In genomic region chr10:6398419-6398818, GRCh38 we compare ENCODE assay signal across 15 cellular contexts.
"Had no signal": no experiment of that assay in that cellular context is flagged by ENCODE, and none has a peak within 500 bp of the region (broad histone marks: within the 10 kb centered on the region; RNA-seq: fewer than 3 reads in every experiment).

No MANE protein-coding gene starts in this region.

- H3K4me3 ChIP-seq: hepatocyte, pancreas, testis had no signal

- H3K36me3 Mint-ChIP-seq: activated naive CD8-positive, alpha-beta T cell treated with anti-CD3 and anti-CD28 coated beads for 36 hours had no signal

- DNase-seq: activated CD4-positive, alpha-beta T cell treated with anti-CD3 and anti-CD28 coated beads, Interleukin-2, amount 50 U/mL, for 4 hours; activated effector memory CD4-positive, alpha-beta T cell treated with anti-CD3 and anti-CD28 coated beads, Interleukin-2, amount 50 U/mL, for 16 hours; activated naive CD8-positive, alpha-beta T cell treated with anti-CD3 and anti-CD28 coated beads for 36 hours; activated T-cell treated with anti-CD3 and anti-CD28 coated beads, Interleukin-2, amount 50 U/mL, for 24 hours; effector memory CD4-positive, alpha-beta T cell; left ventricle myocardium superior; pancreas; stimulated activated CD4-positive, alpha-beta T cell treated with anti-CD3 and anti-CD28 coated beads, Interleukin-4, amount 100 ng/mL, for 1 hour; stimulated activated CD8-positive, alpha-beta memory T cell treated with anti-CD3 and anti-CD28 coated beads, Interleukin-4, amount 100 ng/mL, for 48 hours; stimulated activated naive CD8-positive, alpha-beta T cell treated with anti-CD3 and anti-CD28 coated beads, Interleukin-15, Interleukin-2, amounts not matched to agents 100 U/mL and 50 U/mL, for 24 hours; testis had no signal

- H2AFZ ChIP-seq: hepatocyte had no signal

- H3K27me3 ChIP-seq: hepatocyte, pancreas, testis had no signal

- H3K4me2 ChIP-seq: hepatocyte had no signal

- H3K9me3 Mint-ChIP-seq: activated naive CD8-positive, alpha-beta T cell treated with anti-CD3 and anti-CD28 coated beads for 36 hours; activated T-cell treated with anti-CD3 and anti-CD28 coated beads, Interleukin-2, amount 50 U/mL, for 24 hours; neural crest cell; T-helper 1 cell treated with Interleukin-12 subunit alpha and Interleukin-12 subunit beta and Interleukin-4 antibody, amounts not matched to agents 30 μg/mL and 1 μg/mL, for 36 hours had no signal

- H3K79me2 ChIP-seq: hepatocyte had no signal

- H3K4me3 Mint-ChIP-seq: activated naive CD8-positive, alpha-beta T cell treated with anti-CD3 and anti-CD28 coated beads for 36 hours; activated T-cell treated with anti-CD3 and anti-CD28 coated beads, Interleukin-2, amount 50 U/mL, for 24 hours; neural crest cell; T-helper 1 cell treated with Interleukin-12 subunit alpha and Interleukin-12 subunit beta and Interleukin-4 antibody, amounts not matched to agents 30 μg/mL and 1 μg/mL, for 36 hours had no signal

- ATAC-seq: left ventricle myocardium superior; pancreas; stimulated activated naive CD8-positive, alpha-beta T cell treated with anti-CD3 and anti-CD28 coated beads, Interleukin-15, Interleukin-2, amounts not matched to agents 100 U/mL and 50 U/mL, for 24 hours had no signal

- H3K27ac Mint-ChIP-seq: activated naive CD8-positive, alpha-beta T cell treated with anti-CD3 and anti-CD28 coated beads for 36 hours; activated T-cell treated with anti-CD3 and anti-CD28 coated beads, Interleukin-2, amount 50 U/mL, for 24 hours; T-helper 1 cell treated with Interleukin-12 subunit alpha and Interleukin-12 subunit beta and Interleukin-4 antibody, amounts not matched to agents 30 μg/mL and 1 μg/mL, for 36 hours had no signal

- H3K27me3 Mint-ChIP-seq: activated naive CD8-positive, alpha-beta T cell treated with anti-CD3 and anti-CD28 coated beads for 36 hours; activated T-cell treated with anti-CD3 and anti-CD28 coated beads, Interleukin-2, amount 50 U/mL, for 24 hours had no signal

- H3K36me3 ChIP-seq: pancreas had no signal

- H3K27ac ChIP-seq: epithelial cell of prostate, hepatocyte, pancreas, testis had no signal

- H3K9me3 ChIP-seq: pancreas, testis had no signal
